Comparison of ENCODE assay signal across 9 cellular contexts in the genomic region with DNA sequence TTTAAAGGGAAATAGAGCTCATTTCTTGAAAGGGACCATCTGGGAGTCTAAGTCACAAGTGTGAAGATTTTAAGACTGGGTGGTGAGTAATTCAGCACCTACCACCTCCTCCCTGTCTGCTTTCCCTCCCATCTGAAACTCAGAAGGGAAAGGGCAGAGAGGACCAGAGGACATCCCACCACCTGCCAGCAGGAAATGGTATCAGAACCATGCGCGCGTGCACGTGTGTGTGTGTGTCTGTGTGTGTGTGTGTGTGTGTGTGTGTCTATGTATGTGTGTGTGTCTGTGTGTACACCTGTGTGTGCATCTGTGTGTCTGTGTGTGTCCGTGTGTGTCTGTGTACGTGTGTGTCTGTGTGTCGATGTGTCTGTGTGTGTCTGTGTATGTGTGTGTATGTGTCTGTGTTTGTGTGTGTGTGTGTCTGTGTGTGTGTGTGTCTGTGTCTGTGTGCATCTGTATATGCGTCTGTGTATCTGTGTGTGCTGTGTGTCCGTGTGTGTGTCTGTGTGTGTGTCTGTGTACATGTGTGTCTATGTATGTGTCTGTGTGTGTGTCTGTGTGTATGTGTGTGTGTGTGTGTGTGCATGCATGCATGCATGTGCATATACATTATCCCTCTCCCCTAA.
DNase-seq lines count a peak whose midpoint lies in the region; ATAC-seq lines count a peak whose summit lies in the region.
"Had no signal": no experiment of that assay in that cellular context is flagged by ENCODE, and none has a peak within 500 bp of the region (broad histone marks: within the 10 kb centered on the region; RNA-seq: fewer than 3 reads in every experiment).

No MANE protein-coding gene starts in this region.

- DNase-seq in activated T-helper 9 cell treated with anti-CD3 and anti-CD28 coated beads, Interleukin-2, amount 50 U/mL, for 16 hours (ENCODE audit: low read depth): peak; percentile 37
- DNase-seq in stimulated activated CD4-positive, alpha-beta T cell treated with anti-CD3 and anti-CD28 coated beads, Interleukin-12 subunit alpha, Interleukin-12 subunit beta, amount 100 ng/mL, for 4 hours: peak; percentile 55
- no peak for DNase-seq in ACHN
- no peak for DNase-seq in globus pallidus (ENCODE audit: low spot score)
- DNase-seq in ecto neural progenitor cell (ENCODE audit: low spot score): no peak
- DNase-seq: NCI-H1694 treated with DMSO at 0.1 percent for 48 hours had no signal

- ATAC-seq in GM18520 (IDR thresholded peaks at IDR 0.05; ENCODE audit: unreplicated experiment) (peak; percentile 72), HG03175 (IDR thresholded peaks at IDR 0.05; ENCODE audit: unreplicated experiment) (peak; percentile 75), HG03039 (IDR thresholded peaks at IDR 0.05; ENCODE audit: unreplicated experiment) (no peak)

- in situ Hi-C loops in ACHN (cut with HindIII; ENCODE audit: low pct_ligation_motif_present, low pct_unique_long_range_greater_than_20kb, low sequenced_read_pairs): no loop called here

Comparison
In these comparisons a context has a peak if more than half of its experiments do, and no peak if none do; other contexts are left out.
1. DNase-seq: peak in activated T-helper 9 cell treated with anti-CD3 and anti-CD28 coated beads, Interleukin-2, amount 50 U/mL, for 16 hours (single experiment) and stimulated activated CD4-positive, alpha-beta T cell treated with anti-CD3 and anti-CD28 coated beads, Interleukin-12 subunit alpha, Interleukin-12 subunit beta, amount 100 ng/mL, for 4 hours (single experiment); none in ACHN (single experiment), globus pallidus (single experiment) and ecto neural progenitor cell (single experiment).